Comparison of ENCODE assay signal across 9 cellular contexts in the genomic region with DNA sequence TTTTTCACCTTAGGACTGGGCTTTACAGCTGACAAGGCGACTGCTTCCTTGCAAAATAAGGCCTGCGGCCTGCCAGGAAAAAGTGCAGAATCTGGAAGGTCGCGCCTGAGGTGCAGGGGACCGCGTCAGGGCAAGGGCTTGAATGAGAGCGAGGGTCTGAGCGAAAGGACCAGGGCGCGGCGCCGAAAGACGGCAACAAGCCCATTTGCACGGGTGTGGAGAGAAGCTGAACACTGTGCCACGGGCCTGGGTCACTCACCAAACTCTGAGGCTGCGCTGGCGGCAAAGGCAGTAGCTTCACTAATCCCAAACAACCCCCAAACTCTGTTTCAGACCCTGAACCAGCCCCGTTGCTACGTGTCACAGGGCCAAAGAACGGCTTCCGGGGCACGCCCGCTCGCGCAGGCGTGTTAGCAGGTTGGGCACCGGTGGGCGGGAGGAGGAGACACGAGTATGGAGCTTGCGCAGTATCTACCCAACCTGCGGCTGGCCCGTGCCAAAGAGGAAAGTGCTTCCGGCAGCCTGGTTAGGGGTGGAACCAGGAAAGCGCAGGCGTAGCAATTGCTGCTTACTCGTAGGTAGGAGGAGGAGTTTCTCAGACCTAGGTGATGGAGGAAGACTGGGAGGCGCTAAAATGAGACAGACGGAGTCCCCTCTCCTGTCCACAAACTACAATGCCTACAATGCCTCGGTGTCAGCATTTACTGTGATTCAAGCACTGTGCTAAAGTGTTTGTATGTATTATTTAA. TPM values are rescaled to one million over a fixed set of nuclear protein-coding genes. Genes with fewer than 3 reads are reported as not detected.
DNase-seq lines count a peak whose midpoint lies in the region; ATAC-seq and TF ChIP-seq lines count a peak whose summit lies in the region.
"Had no signal": no experiment of that assay in that cellular context is flagged by ENCODE, and none has a peak within 500 bp of the region (broad histone marks: within the 10 kb centered on the region; RNA-seq: fewer than 3 reads in every experiment).

A gene (plus strand): TSS at position 598 of the 749 bp plus-strand sequence.
A gene (minus strand): TSS at position 384 of the 749 bp plus-strand sequence. CDS start 704 bp downstream, outside the sequence.

- CTCF ChIA-PET in activated B cell treated with CpG ODN at 0.5 μM for 24 hours (lab: Charles Lee), result interaction anchor here (1.0 to 4.9 kb wide), 4 partner anchors 13 to 29 kb away, joined by 3 to 32 read pairs (median 4); no protein-coding TSS in a partner anchor

- DNase-seq in AG09309 (ENCODE audit: low read depth), result peak; percentile 84
- DNase-seq in NCI-H226, result peak; percentile 97
- peak; percentile 91 for DNase-seq in activated B cell treated with CpG ODN at 0.5 μM for 24 hours
- DNase-seq in central memory CD4-positive, alpha-beta T cell, result peak; percentile 98
- DNase-seq in inferior parietal cortex (ENCODE audit: extremely low spot score), result peak; percentile 96
- peak; percentile 86 for DNase-seq in smooth muscle cell of the brain vasculature (ENCODE audit: low read depth, low spot score)

- peaks cover 29% of the 10 kb centered on the region for H3K4me1 Mint-ChIP-seq in activated B cell treated with CpG ODN at 0.5 μM for 24 hours

- peaks cover 38% of the 10 kb centered on the region for H3K36me3 Mint-ChIP-seq in activated B cell treated with CpG ODN at 0.5 μM for 24 hours (ENCODE audit: low read depth)

- peak; percentile 98 for ATAC-seq in GM19023 (IDR thresholded peaks at IDR 0.05; ENCODE audit: unreplicated experiment)
- ATAC-seq in HG03196 (IDR thresholded peaks at IDR 0.05; ENCODE audit: unreplicated experiment), result peak; percentile 100
- peak; percentile 98 for ATAC-seq in activated B cell treated with CpG ODN at 0.5 μM for 24 hours (ENCODE audit: low read depth)

- H3K27ac Mint-ChIP-seq in activated B cell treated with CpG ODN at 0.5 μM for 24 hours, result peak within 1 kb of the TSS; percentile 90

- peaks cover 3% of the 10 kb centered on the region for H3K27me3 Mint-ChIP-seq in activated B cell treated with CpG ODN at 0.5 μM for 24 hours

- peak within 1 kb of the TSS; percentile 90 for H3K4me3 Mint-ChIP-seq in activated B cell treated with CpG ODN at 0.5 μM for 24 hours

- intact Hi-C loops in activated B cell treated with CpG ODN at 0.5 μM for 24 hours (cut with micrococcal nuclease), result loop anchor here (1.0 to 10.0 kb wide), 5 partner anchors 17 to 1946 kb away; a partner anchor contains a TSS

- H3K9me3 Mint-ChIP-seq in activated B cell treated with CpG ODN at 0.5 μM for 24 hours, result no peaks in the 10 kb centered on the region

- TF ChIP-seq CTCF in AG09309 (IDR thresholded peaks at IDR 0.05; ENCODE audit: control insufficient read depth, insufficient read depth, low read depth, low read length, missing control alignments) (no peak), activated B cell treated with CpG ODN at 0.5 μM for 24 hours (IDR thresholded peaks at IDR 0.05) (no peak)

- peak within 1 kb of the TSS; percentile 66 for H3K4me3 ChIP-seq in AG09309 (ENCODE audit: control insufficient read depth, low read depth, low read length)

- POLR2A ChIA-PET in activated B cell treated with CpG ODN at 0.5 μM for 24 hours (lab: Charles Lee), result interaction anchor here (0.7 to 3.3 kb wide), 7 partner anchors 10 to 1167 kb away, joined by 3 to 38 read pairs (median 3); a partner anchor contains a TSS

RNA-seq across cellular contexts. Expression of the first gene that starts in this region (rescaled TPM):
- not detected in 2 replicates for total RNA-seq in activated B cell treated with CpG ODN at 0.5 μM for 24 hours
- total RNA-seq: T-helper 1 cell treated with Interleukin-12 subunit alpha and Interleukin-12 subunit beta and Interleukin-4 antibody, amounts not matched to agents 30 ng/mL and 1 ng/mL, for 36 hours had no signal

RNA-seq across cellular contexts. Expression of the second gene that starts in this region (rescaled TPM):
- total RNA-seq in activated B cell treated with CpG ODN at 0.5 μM for 24 hours, result 28.0 and 29.4 TPM in 2 replicates

Comparison
In these comparisons a context has a peak if more than half of its experiments do, and no peak if none do; other contexts are left out.
1. Peak in every context shown above with its lines: DNase-seq, ATAC-seq and H3K4me3 ChIP-seq.